In the genomic region with DNA sequence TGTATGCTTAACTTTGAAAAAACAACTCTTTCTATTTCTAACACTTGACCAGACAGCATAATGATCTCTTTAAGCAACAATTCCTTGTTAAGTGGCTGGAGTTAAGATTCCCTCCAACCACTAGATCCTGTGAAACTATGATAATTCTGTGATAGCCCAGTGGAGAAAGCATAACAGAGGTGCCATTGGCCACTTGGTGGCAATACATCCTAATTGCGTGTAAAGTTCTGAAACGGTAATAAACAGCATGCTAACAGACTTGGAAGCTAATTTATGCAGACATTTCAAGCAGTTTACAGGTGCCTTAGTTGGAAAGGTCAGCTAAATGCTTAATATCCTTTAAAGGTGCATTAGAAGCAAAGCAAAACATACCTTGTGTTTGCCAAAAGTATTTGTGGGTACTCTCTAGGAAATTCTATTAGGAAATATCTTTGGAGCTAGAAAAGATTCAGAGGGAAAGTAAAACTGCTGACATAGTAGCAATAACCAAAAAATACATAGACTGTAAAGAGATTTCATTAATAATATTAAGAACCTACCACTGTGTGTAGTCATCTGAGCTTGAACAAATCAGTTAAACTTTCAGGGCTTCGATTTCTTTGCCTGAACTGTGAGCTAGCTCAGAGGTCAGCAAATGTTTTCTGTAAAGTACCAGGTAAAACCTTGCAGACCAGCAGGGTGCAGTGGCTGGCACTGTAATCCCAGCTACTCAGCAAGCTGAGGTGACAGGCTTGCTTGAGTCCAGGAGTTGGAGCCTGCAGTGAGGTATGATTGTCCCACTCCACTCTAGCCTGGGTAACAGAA, we compare ENCODE assay signal across 9 cellular contexts. TPM values are rescaled to one million over a fixed set of nuclear protein-coding genes. Genes with fewer than 3 reads are reported as not detected.
DNase-seq lines count a peak whose midpoint lies in the region; ATAC-seq and TF ChIP-seq lines count a peak whose summit lies in the region.
"Had no signal": no experiment of that assay in that cellular context is flagged by ENCODE, and none has a peak within 500 bp of the region (broad histone marks: within the 10 kb centered on the region; RNA-seq: fewer than 3 reads in every experiment).

No MANE protein-coding gene starts in this region.

- peak; percentile 80 for ATAC-seq in body of pancreas
- ATAC-seq in CD4-positive, alpha-beta T cell (ENCODE audit: poor library complexity) = no peak

- H3K4me1 ChIP-seq in body of pancreas (peaks cover 31% of the 10 kb centered on the region), ascending aorta (no peaks in the 10 kb centered on the region)

- no peak for TF ChIP-seq POLR2A in body of pancreas (IDR thresholded peaks at IDR 0.05)

- H3K36me3 Mint-ChIP-seq in progenitor cell of endocrine pancreas (ENCODE audit: insufficient read depth) = no peaks in the 10 kb centered on the region
- no peaks in the 10 kb centered on the region for H3K36me3 Mint-ChIP-seq in CD4-positive, alpha-beta T cell (ENCODE audit: low read depth)
- H3K36me3 Mint-ChIP-seq: CD4-positive, CD25-positive, alpha-beta regulatory T cell had no signal

- H3K36me3 ChIP-seq in body of pancreas (replicated peaks in 1 of 2; ENCODE audit: insufficient read depth in 1 of 2, low read depth in 2 of 2) (no peaks in the 10 kb centered on the region), ascending aorta (no peaks in the 10 kb centered on the region)

- H3K9me3 Mint-ChIP-seq in progenitor cell of endocrine pancreas (ENCODE audit: low read depth) = no peaks in the 10 kb centered on the region
- no peaks in the 10 kb centered on the region for H3K9me3 Mint-ChIP-seq in CD4-positive, alpha-beta T cell

- H3K9me3 ChIP-seq in body of pancreas (no peaks in the 10 kb centered on the region), ascending aorta (no peaks in the 10 kb centered on the region)
- H3K9me3 ChIP-seq in CD4-positive, alpha-beta T cell (ENCODE audit: control insufficient read depth, low read length) = no peaks in the 10 kb centered on the region

- H3K4me1 Mint-ChIP-seq in progenitor cell of endocrine pancreas (ENCODE audit: low read depth) = peaks cover 17% of the 10 kb centered on the region
- no peaks in the 10 kb centered on the region for H3K4me1 Mint-ChIP-seq in CD4-positive, alpha-beta T cell (ENCODE audit: low read depth)

- POLR2A ChIA-PET in CD4-positive, alpha-beta T cell (lab: Charles Lee) = no interaction called here

- no peak overlapping the region for H3K27ac Mint-ChIP-seq in progenitor cell of endocrine pancreas
- H3K27ac Mint-ChIP-seq in CD4-positive, alpha-beta T cell = no peak overlapping the region

- intact Hi-C loops in body of pancreas (cut with DNase I) (no loop called here), ascending aorta (cut with DNase I) (no loop called here)
- intact Hi-C loops in CD4-positive, alpha-beta T cell (cut with DNase I, micrococcal nuclease) = no loop called here

- WGBS in body of pancreas, 2 donors = 1 to 12% methylated on average over 3 of the region's 3 CpGs

- no peak overlapping the region for H3K4me3 Mint-ChIP-seq in progenitor cell of endocrine pancreas (ENCODE audit: low read depth)
- H3K4me3 Mint-ChIP-seq in CD4-positive, alpha-beta T cell = no peak overlapping the region
- H3K4me3 Mint-ChIP-seq: CD4-positive, CD25-positive, alpha-beta regulatory T cell had no signal

- TF ChIP-seq CTCF in body of pancreas (IDR thresholded peaks at IDR 0.05) (peak; percentile 10 to 61 (median 38)), progenitor cell of endocrine pancreas (IDR thresholded peaks at IDR 0.05; ENCODE audit: unreplicated experiment) (peak; percentile 40), ascending aorta (IDR thresholded peaks at IDR 0.05) (no peak)
- no peak for TF ChIP-seq CTCF in CD4-positive, alpha-beta T cell (IDR thresholded peaks at IDR 0.05)

- H3K27ac ChIP-seq in body of pancreas (peak overlapping the region in 3 of 4 donors; percentile 7 to 63 (median 56)), ascending aorta (no peak overlapping the region)
- H3K27ac ChIP-seq in CD4-positive, alpha-beta T cell (ENCODE audit: low read depth, low read length) = no peak overlapping the region

- CTCF ChIA-PET in CD4-positive, alpha-beta T cell (lab: Charles Lee) = no interaction called here

- H3K27me3 Mint-ChIP-seq in progenitor cell of endocrine pancreas = peaks cover 3% of the 10 kb centered on the region
- no peaks in the 10 kb centered on the region for H3K27me3 Mint-ChIP-seq in CD4-positive, alpha-beta T cell
- H3K27me3 Mint-ChIP-seq: CD4-positive, CD25-positive, alpha-beta regulatory T cell had no signal

- DNase-seq in SIG-M5 treated with dmso at 0.1 percent for 504 hours (lab: John Stamatoyannopoulos, UW; ENCODE audit: unreplicated experiment) (peak; percentile 30), SIG-M5 (lab: John Stamatoyannopoulos, UW) (no peak), HPDE6-E6E7 (ENCODE audit: extremely low spot score) (peak; percentile 31), body of pancreas (peak; percentile 59 to 79 (median 68)), progenitor cell of endocrine pancreas (ENCODE audit: low spot score, unreplicated experiment) (no peak), ascending aorta (ENCODE audit: low spot score in 2 of 2) (no peak), activated gamma-delta T cell (lab: John Stamatoyannopoulos, UW) (no peak)
- no peak for DNase-seq in CD4-positive, alpha-beta T cell
- DNase-seq: CD4-positive, CD25-positive, alpha-beta regulatory T cell had no signal

- H3K4me3 ChIP-seq in body of pancreas = no peak overlapping the region
- no peak overlapping the region for H3K4me3 ChIP-seq in ascending aorta

- H3K27me3 ChIP-seq in body of pancreas = no peaks in the 10 kb centered on the region
- H3K27me3 ChIP-seq in ascending aorta = no peaks in the 10 kb centered on the region
- H3K27me3 ChIP-seq in CD4-positive, alpha-beta T cell (ENCODE audit: control insufficient read depth, insufficient read depth, low read length) = no peaks in the 10 kb centered on the region

RNA-seq across cellular contexts. Expression of a gene that starts 19.0 kb away (rescaled TPM):
- total RNA-seq in body of pancreas = 1 to 10 TPM in 1 of 2 donors, not detected in 1; 1.3 TPM
- not detected in 2 replicates for total RNA-seq in progenitor cell of endocrine pancreas
- not detected for total RNA-seq in ascending aorta
- total RNA-seq in CD4-positive, alpha-beta T cell = 1 to 10 TPM; 1.2 to 1.4 TPM
- total RNA-seq: CD4-positive, CD25-positive, alpha-beta regulatory T cell had no signal

Comparison
In these comparisons a context has a peak if more than half of its experiments do, and no peak if none do; other contexts are left out.
1. DNase-seq: peak in SIG-M5 treated with dmso at 0.1 percent for 504 hours (single experiment), HPDE6-E6E7 (single experiment) and body of pancreas (4 of 4); none in SIG-M5 (single experiment), progenitor cell of endocrine pancreas (single experiment), ascending aorta (0 of 2), CD4-positive, alpha-beta T cell (0 of 10) and activated gamma-delta T cell (single experiment).
2. H3K27ac ChIP-seq: peak in body of pancreas (3 of 4); none in ascending aorta (0 of 2) and CD4-positive, alpha-beta T cell (single experiment).
3. CTCF ChIP-seq: peak in body of pancreas (7 of 7) and progenitor cell of endocrine pancreas (single experiment); none in ascending aorta (0 of 3) and CD4-positive, alpha-beta T cell (single experiment).